Comparison of ENCODE assay signal across 23 cellular contexts in the genomic region with DNA sequence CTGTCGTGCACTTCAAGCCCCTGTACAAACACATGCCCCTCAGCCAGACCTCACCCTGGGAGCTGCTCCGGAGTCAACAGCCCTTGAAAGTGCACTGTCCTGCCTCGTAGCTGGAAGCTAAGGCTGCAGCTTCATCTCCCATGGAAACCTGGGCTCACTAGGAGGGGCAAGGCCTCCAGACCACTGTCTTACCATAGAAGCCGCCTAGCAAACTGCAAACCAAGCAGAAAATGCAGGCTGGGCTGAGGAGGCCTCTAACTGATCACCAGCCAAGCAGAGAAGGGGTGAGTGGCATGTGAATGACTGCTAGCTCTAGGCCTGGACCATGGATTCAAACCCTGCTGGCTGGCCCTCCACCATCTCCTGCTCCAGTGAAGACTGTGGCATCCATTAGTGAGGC.
DNase-seq lines count a peak whose midpoint lies in the region; ATAC-seq, FAIRE-seq and TF ChIP-seq lines count a peak whose summit lies in the region.
"Had no signal": no experiment of that assay in that cellular context is flagged by ENCODE, and none has a peak within 500 bp of the region (broad histone marks: within the 10 kb centered on the region; RNA-seq: fewer than 3 reads in every experiment).

No MANE protein-coding gene starts in this region.

- no peak overlapping the region for H3K4me3 Mint-ChIP-seq in nephron progenitor cell
- H3K4me3 Mint-ChIP-seq: CD4-positive, alpha-beta memory T cell; H9 had no signal

- H3K79me1 ChIP-seq in mesenchymal stem cell (replicated peaks; ENCODE audit: low read length, poor library complexity, severe bottlenecking), result no peaks in the 10 kb centered on the region

- no peak overlapping the region for H3K4ac ChIP-seq in mesenchymal stem cell (ENCODE audit: low read depth in 1 of 2, low read length in 2 of 2)

- BruUV-seq in HepG2 (replicated peaks; lab: Mats Ljungman, UMichigan), result no TSS peak

- H3K9me3 ChIP-seq in HepG2 (ENCODE audit: low read length) (no peaks in the 10 kb centered on the region), right lobe of liver (no peaks in the 10 kb centered on the region), mesenchymal stem cell (ENCODE audit: control insufficient read depth, low read length) (no peaks in the 10 kb centered on the region), sigmoid colon (no peaks in the 10 kb centered on the region)
- H3K9me3 ChIP-seq: SJSA1 had no signal

- no peak overlapping the region for H4K8ac ChIP-seq in mesenchymal stem cell (ENCODE audit: low read length)

- peaks cover 4 to 7% of the 10 kb centered on the region in 2 experiments; a peak in 2 of 5 replicates for H3K27me3 ChIP-seq in HepG2 (ENCODE audit: control insufficient read depth in 1 of 2, insufficient read depth in 2 of 2, low read length in 2 of 2)
- H3K27me3 ChIP-seq in right lobe of liver, result no peaks in the 10 kb centered on the region
- H3K27me3 ChIP-seq in mesenchymal stem cell (ENCODE audit: control insufficient read depth in 1 of 2, insufficient read depth in 1 of 2, low read length in 2 of 2), result peaks cover 0 to 15% of the 10 kb centered on the region in 2 experiments
- H3K27me3 ChIP-seq in sigmoid colon, result no peaks in the 10 kb centered on the region
- H3K27me3 ChIP-seq: SJSA1 had no signal

- H3K27me3 Mint-ChIP-seq in nephron progenitor cell (ENCODE audit: low read depth, poor library complexity), result peaks cover 14% of the 10 kb centered on the region

- no peak overlapping the region for H3K27ac Mint-ChIP-seq in nephron progenitor cell
- H3K27ac Mint-ChIP-seq: CD4-positive, alpha-beta memory T cell; H9 had no signal

- H2BK5ac ChIP-seq in mesenchymal stem cell (ENCODE audit: low read depth, low read length, poor library complexity, severe bottlenecking), result no peak overlapping the region

- no peaks in the 10 kb centered on the region for H4K20me1 ChIP-seq in HepG2 (ENCODE audit: insufficient read depth, low read length)

- no peak overlapping the region for H3K18ac ChIP-seq in mesenchymal stem cell (ENCODE audit: low read depth in 1 of 2, low read length in 2 of 2)

- no peaks in the 10 kb centered on the region for H3K79me2 ChIP-seq in HepG2 (ENCODE audit: insufficient read depth, low read length)

- no peak for TF ChIP-seq RAD21 in HepG2 (CRISPR knock-in tag; IDR thresholded peaks at IDR 0.05)

- TF ChIP-seq CTCF in HepG2 (CRISPR knock-in tag; IDR thresholded peaks at IDR 0.05), result no peak
- TF ChIP-seq CTCF in right lobe of liver (IDR thresholded peaks at IDR 0.05), result no peak
- TF ChIP-seq CTCF in sigmoid colon (IDR thresholded peaks at IDR 0.05), result no peak
- no peak for TF ChIP-seq CTCF in nephron progenitor cell (IDR thresholded peaks at IDR 0.05)

- H3K9ac ChIP-seq in HepG2 (ENCODE audit: insufficient read depth, low read depth, low read length) (no peak overlapping the region), mesenchymal stem cell (ENCODE audit: low read length) (no peak overlapping the region)
- H3K9ac ChIP-seq: GM23248 had no signal

- intact Hi-C loops in HepG2 (cut with micrococcal nuclease; ENCODE audit: unreplicated experiment) (no loop called here), right lobe of liver (cut with DNase I) (no loop called here), sigmoid colon (cut with DNase I) (no loop called here)

- H3K27ac ChIP-seq in HepG2 (ENCODE audit: extremely low read length, insufficient read depth, low read length) (no peak overlapping the region), right lobe of liver (no peak overlapping the region), mesenchymal stem cell (ENCODE audit: low read length, poor library complexity, severe bottlenecking) (no peak overlapping the region), sigmoid colon (peak overlapping the region in 3 of 4 donors; percentile 79 to 87 (median 80))
- H3K27ac ChIP-seq: GM23248, SJSA1 had no signal

- no peak overlapping the region for H2BK12ac ChIP-seq in mesenchymal stem cell (ENCODE audit: low read length in 2 of 2)

- no peak for DNase-seq in HepG2 (ENCODE audit: low spot score)
- no peak for DNase-seq in right lobe of liver
- no peak for DNase-seq in mesenchymal stem cell
- DNase-seq in sigmoid colon, result no peak
- DNase-seq in NCI-H1930 (lab: John Stamatoyannopoulos, UW), result no peak
- DNase-seq in nephron progenitor cell, result no peak
- DNase-seq: AML-193; CD4-positive, alpha-beta memory T cell; COR-L47; GM23248; IMR-90; KG1; MM.1S; NCI-H2029 treated with DMSO at 0.1 percent for 48 hours; NCI-H446 treated with DMSO at 0.1 percent for 48 hours; NCI-H69; Right ventricle myocardium superior; RPMI8226 had no signal

- no peak overlapping the region for H2AFZ ChIP-seq in HepG2 (ENCODE audit: low read length)
- no peak overlapping the region for H2AFZ ChIP-seq in mesenchymal stem cell (ENCODE audit: low read depth, low read length)
- H2AFZ ChIP-seq: GM23248 had no signal

- H2BK15ac ChIP-seq in mesenchymal stem cell (ENCODE audit: low read depth, poor library complexity, severe bottlenecking), result no peak overlapping the region

- peak overlapping the region; percentile 9 for H4K91ac ChIP-seq in mesenchymal stem cell (ENCODE audit: low read length)

- TF ChIP-seq POLR2A in HepG2 (IDR thresholded peaks at IDR 0.05; ENCODE audit: insufficient read depth in 1 of 2, low read depth in 2 of 2, low read length in 2 of 2) (no peak), right lobe of liver (IDR thresholded peaks at IDR 0.05) (no peak), sigmoid colon (IDR thresholded peaks at IDR 0.05) (no peak)

- no peak overlapping the region for H3K4me3 ChIP-seq in HepG2 (replicated peaks in 1 of 3; ENCODE audit: insufficient read depth in 1 of 3, low read depth in 2 of 3, low read length in 3 of 3)
- no peak overlapping the region for H3K4me3 ChIP-seq in right lobe of liver
- no peak overlapping the region for H3K4me3 ChIP-seq in mesenchymal stem cell (ENCODE audit: insufficient read depth in 1 of 2, low read depth in 1 of 2, low read length in 2 of 2)
- no peak overlapping the region for H3K4me3 ChIP-seq in sigmoid colon
- H3K4me3 ChIP-seq: GM23248, SJSA1 had no signal

- in situ Hi-C loops in HepG2 (cut with HindIII; ENCODE audit: extremely low pct_ligation_motif_present, low pct_unique_long_range_greater_than_20kb), result no loop called here

- WGBS in HepG2 (ENCODE audit: low lambda C conversion rate), result 5% methylated on average over 4 of the region's 4 CpGs
- WGBS in right lobe of liver (ENCODE audit: insufficient coverage, low coverage, low lambda C conversion rate, missing lambda C conversion rate), result 50% methylated on average over 1 of the region's 4 CpGs
- 74% methylated on average over 4 of the region's 4 CpGs for WGBS in mesenchymal stem cell
- 91% methylated on average over 4 of the region's 4 CpGs for WGBS in sigmoid colon, 2 donors

- peaks cover 9% of the 10 kb centered on the region for H3K4me1 ChIP-seq in HepG2 (ENCODE audit: insufficient read depth, low read length)
- no peaks in the 10 kb centered on the region for H3K4me1 ChIP-seq in right lobe of liver
- no peaks in the 10 kb centered on the region for H3K4me1 ChIP-seq in mesenchymal stem cell (ENCODE audit: control insufficient read depth, insufficient read depth, low read depth, low read length)
- peaks cover 0 to 86% (median 80%) of the 10 kb centered on the region in 4 donors for H3K4me1 ChIP-seq in sigmoid colon

- no peak overlapping the region for H2AK5ac ChIP-seq in mesenchymal stem cell (ENCODE audit: low read length, severe bottlenecking)

- no peaks in the 10 kb centered on the region for H3K36me3 ChIP-seq in HepG2 (replicated peaks in 1 of 2; ENCODE audit: control insufficient read depth in 1 of 2, insufficient read depth in 2 of 2, low read length in 2 of 2)
- H3K36me3 ChIP-seq in right lobe of liver, result no peaks in the 10 kb centered on the region
- H3K36me3 ChIP-seq in mesenchymal stem cell (ENCODE audit: control insufficient read depth in 1 of 2, insufficient read depth in 2 of 2, low read depth in 1 of 2, low read length in 2 of 2), result no peaks in the 10 kb centered on the region
- no peaks in the 10 kb centered on the region for H3K36me3 ChIP-seq in sigmoid colon
- H3K36me3 ChIP-seq: SJSA1 had no signal

- H3K4me2 ChIP-seq in HepG2 (ENCODE audit: low read depth, low read length) (no peak overlapping the region), mesenchymal stem cell (ENCODE audit: low read length, poor library complexity, severe bottlenecking) (no peak overlapping the region)

- no peaks in the 10 kb centered on the region for H3K9me3 Mint-ChIP-seq in nephron progenitor cell
- H3K9me3 Mint-ChIP-seq: CD4-positive, alpha-beta memory T cell; H9 had no signal

- no peak overlapping the region for H3K23ac ChIP-seq in mesenchymal stem cell (ENCODE audit: low read length in 2 of 2)

- CTCF ChIA-PET in HepG2 (lab: Yijun Ruan, JAX; ENCODE audit: low intra/inter-chr PET ratio, low total read pairs), result no interaction called here

- FAIRE-seq in HepG2 (lab: Jason Lieb, UNC), result no peak
- FAIRE-seq: A204.1, G401.6 had no signal

- H3K4me1 Mint-ChIP-seq in nephron progenitor cell, result peaks cover 28% of the 10 kb centered on the region
- H3K4me1 Mint-ChIP-seq: CD4-positive, alpha-beta memory T cell had no signal

- POLR2A ChIA-PET in HepG2 (lab: Yijun Ruan, JAX), result no interaction called here

- peak overlapping the region in 1 of 2 experiments; percentile 64 for H3K14ac ChIP-seq in mesenchymal stem cell (ENCODE audit: low read length in 2 of 2)

- no peaks in the 10 kb centered on the region for H3K36me3 Mint-ChIP-seq in nephron progenitor cell (ENCODE audit: low read depth)
- H3K36me3 Mint-ChIP-seq: CD4-positive, alpha-beta memory T cell had no signal

- ATAC-seq in HepG2 (peak; percentile 23; the same call in 1 of the 3 replicates), right lobe of liver (no peak), HG02973 (IDR thresholded peaks at IDR 0.05; ENCODE audit: unreplicated experiment) (no peak)

- no peak overlapping the region for H2BK120ac ChIP-seq in mesenchymal stem cell (ENCODE audit: low read depth, low read length)

- TF ChIP-seq EP300 in HepG2 (IDR thresholded peaks at IDR 0.05; ENCODE audit: low read depth in 2 of 2, low read length in 2 of 2) (no peak), HepG2 (CRISPR knock-in tag; IDR thresholded peaks at IDR 0.05; ENCODE audit: borderline replicate concordance) (no peak), sigmoid colon (IDR thresholded peaks at IDR 0.05) (no peak)

TF ChIP-seq in HepG2, 621 proteins besides CTCF, POLR2A, EP300 and RAD21 (continues in another document):
- no peak for TF ChIP-seq TRIM22 (IDR thresholded peaks at IDR 0.05)
- no peak for TF ChIP-seq ESRRA (CRISPR knock-in tag; IDR thresholded peaks at IDR 0.05; ENCODE audit: low read depth)

Comparison
In these comparisons a context has a peak if more than half of its experiments do, and no peak if none do; other contexts are left out.
1. H3K27ac ChIP-seq: peak in sigmoid colon (3 of 4); none in HepG2 (single experiment), right lobe of liver (0 of 3) and mesenchymal stem cell (single experiment).